ENCODE assay signal across 14 cellular contexts in the genomic region with DNA sequence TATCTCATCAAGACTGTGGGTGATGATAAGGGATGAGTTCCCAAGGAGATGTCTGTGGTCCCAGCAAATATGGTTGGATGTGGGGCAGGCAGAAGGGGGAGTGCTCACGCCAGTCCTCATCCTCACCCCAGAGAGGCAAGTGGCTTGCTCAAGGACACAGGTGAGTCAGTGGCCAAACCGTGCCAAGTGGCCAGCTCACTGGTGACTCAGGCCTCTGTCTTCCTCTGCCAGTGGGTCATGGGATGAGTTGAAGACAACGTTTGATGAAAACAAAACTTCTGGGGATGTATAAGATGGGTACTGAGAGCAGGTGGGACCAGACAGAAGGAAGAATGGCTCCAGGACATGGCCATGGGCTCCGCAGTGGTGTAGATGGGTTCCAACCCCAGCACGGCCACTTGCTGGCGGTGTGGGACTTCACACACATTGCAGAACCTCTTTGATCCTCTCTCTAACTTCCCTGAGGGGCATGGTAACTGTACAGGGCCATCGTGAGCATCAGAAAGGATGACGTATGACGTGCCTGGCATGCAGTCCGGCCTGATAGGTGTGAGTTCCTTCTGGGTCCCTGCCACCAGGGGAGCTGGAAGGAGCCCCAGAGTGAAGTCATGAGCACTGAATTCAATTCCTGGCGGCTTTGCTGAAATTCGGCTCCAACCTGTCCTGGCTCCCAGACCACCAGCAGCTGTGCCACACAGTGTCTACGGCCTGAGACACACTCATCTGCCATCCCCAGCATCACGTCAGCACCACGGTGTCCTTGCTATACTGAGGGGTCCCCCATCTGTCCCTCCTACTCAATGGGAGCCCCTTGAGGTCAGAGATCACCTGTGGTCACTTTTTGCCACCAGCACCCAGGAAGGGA. TPM values are rescaled to one million over a fixed set of nuclear protein-coding genes. Genes with fewer than 3 reads are reported as not detected.
DNase-seq lines count a peak whose midpoint lies in the region; ATAC-seq and TF ChIP-seq lines count a peak whose summit lies in the region.
"Had no signal": no experiment of that assay in that cellular context is flagged by ENCODE, and none has a peak within 500 bp of the region (broad histone marks: within the 10 kb centered on the region; RNA-seq: fewer than 3 reads in every experiment).

No MANE protein-coding gene starts in this region.

- H3K36me3 ChIP-seq in brain microvascular endothelial cell (replicated peaks) (no peaks in the 10 kb centered on the region), left lung (no peaks in the 10 kb centered on the region)

- H3K9me3 ChIP-seq in left lung = no peaks in the 10 kb centered on the region

- in situ Hi-C loops in brain microvascular endothelial cell (cut with HindIII; ENCODE audit: low pct_ligation_motif_present, low sequenced_read_pairs) = no loop called here

- TF ChIP-seq CTCF in brain microvascular endothelial cell (IDR thresholded peaks at IDR 0.05; ENCODE audit: low read depth, low read length, missing control alignments) (no peak), left lung (IDR thresholded peaks at IDR 0.05) (no peak)

- peak; percentile 62 for ATAC-seq in left lung

- intact Hi-C loops in left lung (cut with DNase I) = no loop called here

- no peaks in the 10 kb centered on the region for H3K27me3 ChIP-seq in brain microvascular endothelial cell (replicated peaks)
- no peaks in the 10 kb centered on the region for H3K27me3 ChIP-seq in left lung

- H3K4me3 ChIP-seq in brain microvascular endothelial cell (ENCODE audit: low read depth, low read length) (no peak overlapping the region), left lung (no peak overlapping the region)

- no peak overlapping the region for H3K27ac ChIP-seq in brain microvascular endothelial cell
- H3K27ac ChIP-seq in left lung = no peak overlapping the region

- DNase-seq in AG20443 (ENCODE audit: low spot score) = peak; percentile 69
- peak; percentile 88 for DNase-seq in LHCN-M2 (ENCODE audit: low read depth)
- DNase-seq in brain microvascular endothelial cell = peak; percentile 56
- DNase-seq in left lung = peak; percentile 68 to 78
- DNase-seq in medulla oblongata (ENCODE audit: extremely low spot score) = no peak
- no peak for DNase-seq in NCI-H2196 treated with DMSO at 0.1 percent for 48 hours (lab: John Stamatoyannopoulos, UW; ENCODE audit: unreplicated experiment)
- no peak for DNase-seq in cortex of kidney (lab: John Stamatoyannopoulos, UW)
- no peak for DNase-seq in DMS153 (lab: John Stamatoyannopoulos, UW)
- DNase-seq: erythroblast, NCI-H526, substantia nigra, T-cell had no signal

- H3K4me1 ChIP-seq in left lung = peaks cover 14 to 26% of the 10 kb centered on the region in 2 donors

RNA-seq across cellular contexts. Expression of a gene that starts 41.3 kb away (rescaled TPM):
- total RNA-seq in LHCN-M2 (2014; rRNA removed) = 0.06 TPM in 1 of 2 replicates, not detected in the other
- polyA plus RNA-seq in LHCN-M2 (2012) = 0.12 TPM
- total RNA-seq in left lung = under 1 TPM; 0.08 to 0.67 TPM
- total RNA-seq: liver, T-cell had no signal
- polyA plus RNA-seq: CD14-positive monocyte, liver had no signal

RNA-seq across cellular contexts. Expression of a gene that starts 53.6 kb away (rescaled TPM):
- total RNA-seq in LHCN-M2 (2014; rRNA removed) (2.8 and 4.1 TPM in 2 replicates), left lung (10 to 100 TPM in 1 of 2 donors, 1 to 10 TPM in 1; 4.3 to 18.4 TPM)
- 6.1 TPM for polyA plus RNA-seq in LHCN-M2 (2012)
- polyA plus RNA-seq: CD14-positive monocyte had no signal

Comparison
In these comparisons a context has a peak if more than half of its experiments do, and no peak if none do; other contexts are left out.
1. DNase-seq: peak in AG20443 (single experiment), LHCN-M2 (single experiment), brain microvascular endothelial cell (single experiment) and left lung (2 of 2); none in medulla oblongata (single experiment), NCI-H2196 treated with DMSO at 0.1 percent for 48 hours (single experiment), cortex of kidney (single experiment) and DMS153 (single experiment).